In the genomic region with DNA sequence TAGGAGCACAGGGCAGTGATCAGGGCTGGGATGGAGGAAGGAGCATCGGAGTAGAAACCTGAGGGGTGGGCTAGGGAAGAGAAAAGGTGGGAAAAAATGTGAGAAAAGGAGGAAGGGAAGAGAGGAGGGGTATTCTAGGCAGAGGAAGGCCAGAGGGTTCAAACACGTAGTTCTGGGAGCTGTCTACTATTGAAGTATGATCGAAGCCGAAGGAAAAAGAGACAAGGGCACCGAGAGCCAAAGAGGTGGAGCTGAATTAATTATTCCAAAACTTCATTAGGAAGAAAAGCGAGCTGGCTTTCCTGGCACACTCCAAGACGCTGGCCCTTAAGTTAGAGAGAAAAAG, we compare ENCODE assay signal across 11 cellular contexts. TPM values are rescaled to one million over a fixed set of nuclear protein-coding genes. Genes with fewer than 3 reads are reported as not detected.
DNase-seq lines count a peak whose midpoint lies in the region; ATAC-seq lines count a peak whose summit lies in the region.
"Had no signal": no experiment of that assay in that cellular context is flagged by ENCODE, and none has a peak within 500 bp of the region (broad histone marks: within the 10 kb centered on the region; RNA-seq: fewer than 3 reads in every experiment).

No MANE protein-coding gene starts in this region.

- H3K9ac ChIP-seq in subcutaneous abdominal adipose tissue (ENCODE audit: low read length in 5 of 5), result no peak overlapping the region

- H3K9me3 Mint-ChIP-seq in activated T-cell treated with anti-CD3 and anti-CD28 coated beads, Interleukin-2, amount 50 U/mL, for 72 hours, result no peaks in the 10 kb centered on the region
- no peaks in the 10 kb centered on the region for H3K9me3 Mint-ChIP-seq in activated T-helper 1 cell treated with anti-CD3 and anti-CD28 coated beads, Interleukin-12 subunit alpha, Interleukin-12 subunit beta, Interleukin-2, Interleukin-4 antibody, amounts not matched to agents 30 ng/mL and 10 ng/mL and 1 ng/mL, durations not matched to agents 14 hours and 24 hours and 36 hours

- peak overlapping the region; percentile 57 to 70 for H3K4me3 Mint-ChIP-seq in activated T-cell treated with anti-CD3 and anti-CD28 coated beads, Interleukin-2, amount 50 U/mL, for 72 hours
- H3K4me3 Mint-ChIP-seq in activated T-helper 1 cell treated with anti-CD3 and anti-CD28 coated beads, Interleukin-12 subunit alpha, Interleukin-12 subunit beta, Interleukin-2, Interleukin-4 antibody, amounts not matched to agents 30 ng/mL and 10 ng/mL and 1 ng/mL, durations not matched to agents 14 hours and 24 hours and 36 hours, result peak overlapping the region; percentile 50

- H3K27ac ChIP-seq in iPS DF 6.9 (ENCODE audit: low read length) (no peak overlapping the region), subcutaneous abdominal adipose tissue (ENCODE audit: low read depth, low read length) (no peak overlapping the region)

- no peaks in the 10 kb centered on the region for H3K4me1 ChIP-seq in iPS DF 6.9 (ENCODE audit: control insufficient read depth, insufficient read depth, low read length)
- H3K4me1 ChIP-seq in subcutaneous abdominal adipose tissue (ENCODE audit: control insufficient read depth in 5 of 5, insufficient read depth in 5 of 5, low read length in 5 of 5), result peaks cover 0 to 18% (median 15%) of the 10 kb centered on the region in 5 donors
- H3K4me1 ChIP-seq: BE2C had no signal

- intact Hi-C loops in activated T-helper 1 cell treated with anti-CD3 and anti-CD28 coated beads, Interleukin-12 subunit alpha, Interleukin-12 subunit beta, Interleukin-2, Interleukin-4 antibody, amounts not matched to agents 30 ng/mL and 10 ng/mL and 1 ng/mL, durations not matched to agents 14 hours and 24 hours and 36 hours (cut with micrococcal nuclease), result loop anchor here (2.0 kb wide), 1 partner anchor 26 kb away; a partner anchor contains a TSS

- no peak for DNase-seq in activated T-cell treated with anti-CD3 and anti-CD28 coated beads, Interleukin-2, amount 50 U/mL, for 72 hours
- DNase-seq in activated T-cell treated with anti-CD3 and anti-CD28 coated beads, Interleukin-2, amount 50 U/mL, for 1 hour, result no peak
- DNase-seq in activated T-helper 1 cell treated with anti-CD3 and anti-CD28 coated beads, Interleukin-12 subunit alpha, Interleukin-12 subunit beta, Interleukin-2, Interleukin-4 antibody, amounts not matched to agents 30 ng/mL and 10 ng/mL and 1 ng/mL, durations not matched to agents 14 hours and 24 hours and 36 hours (ENCODE audit: low spot score), result no peak
- no peak for DNase-seq in iPS DF 6.9 (ENCODE audit: low read depth, low spot score)
- DNase-seq in KBM-7, result no peak
- no peak for DNase-seq in retina
- DNase-seq: NCI-H1436 treated with DMSO at 0.1 percent for 48 hours had no signal

- peaks cover 25% of the 10 kb centered on the region for H3K4me1 Mint-ChIP-seq in activated T-cell treated with anti-CD3 and anti-CD28 coated beads, Interleukin-2, amount 50 U/mL, for 72 hours (ENCODE audit: low read depth)
- peaks cover 16% of the 10 kb centered on the region for H3K4me1 Mint-ChIP-seq in activated T-helper 1 cell treated with anti-CD3 and anti-CD28 coated beads, Interleukin-12 subunit alpha, Interleukin-12 subunit beta, Interleukin-2, Interleukin-4 antibody, amounts not matched to agents 30 ng/mL and 10 ng/mL and 1 ng/mL, durations not matched to agents 14 hours and 24 hours and 36 hours (ENCODE audit: low read depth)

- H3K9me3 ChIP-seq in iPS DF 6.9 (ENCODE audit: control insufficient read depth, insufficient read depth, low read length) (no peaks in the 10 kb centered on the region), subcutaneous abdominal adipose tissue (ENCODE audit: control insufficient read depth in 5 of 5, low read length in 5 of 5) (peaks cover 0 to 4% (median 0%) of the 10 kb centered on the region in 5 donors)
- H3K9me3 ChIP-seq: BE2C had no signal

- peaks cover 62% of the 10 kb centered on the region for H3K27me3 Mint-ChIP-seq in activated T-cell treated with anti-CD3 and anti-CD28 coated beads, Interleukin-2, amount 50 U/mL, for 72 hours (ENCODE audit: low read depth)
- H3K27me3 Mint-ChIP-seq in activated T-helper 1 cell treated with anti-CD3 and anti-CD28 coated beads, Interleukin-12 subunit alpha, Interleukin-12 subunit beta, Interleukin-2, Interleukin-4 antibody, amounts not matched to agents 30 ng/mL and 10 ng/mL and 1 ng/mL, durations not matched to agents 14 hours and 24 hours and 36 hours (ENCODE audit: insufficient read depth), result peaks cover 53% of the 10 kb centered on the region

- H3K36me3 Mint-ChIP-seq in activated T-cell treated with anti-CD3 and anti-CD28 coated beads, Interleukin-2, amount 50 U/mL, for 72 hours (ENCODE audit: insufficient read depth in 2 of 2), result peaks cover 0 to 8% of the 10 kb centered on the region in 2 donors
- H3K36me3 Mint-ChIP-seq in activated T-helper 1 cell treated with anti-CD3 and anti-CD28 coated beads, Interleukin-12 subunit alpha, Interleukin-12 subunit beta, Interleukin-2, Interleukin-4 antibody, amounts not matched to agents 30 ng/mL and 10 ng/mL and 1 ng/mL, durations not matched to agents 14 hours and 24 hours and 36 hours (ENCODE audit: low read depth), result no peaks in the 10 kb centered on the region

- H3K36me3 ChIP-seq in iPS DF 6.9 (ENCODE audit: control insufficient read depth, insufficient read depth, low read length) (no peaks in the 10 kb centered on the region), subcutaneous abdominal adipose tissue (ENCODE audit: control insufficient read depth in 5 of 5, insufficient read depth in 5 of 5, low read length in 5 of 5) (no peaks in the 10 kb centered on the region)

- in situ Hi-C loops in KBM-7 (cut with MboI; ENCODE audit: low pct_unique_long_range_greater_than_20kb, low sequenced_read_pairs), result no loop called here

- no CpG with 5 or more reads among the region's 7 CpGs for WGBS in iPS DF 6.9 (ENCODE audit: insufficient coverage, insufficient read length)

- H3K4me3 ChIP-seq in iPS DF 6.9 (ENCODE audit: low read length) (peak overlapping the region; percentile 41; the same call in 1 of the 2 replicates), subcutaneous abdominal adipose tissue (ENCODE audit: low read depth in 1 of 5, low read length in 5 of 5) (peak overlapping the region in 4 of 5 donors; percentile 53 to 62 (median 57))

- peaks cover 23% of the 10 kb centered on the region for H3K27me3 ChIP-seq in iPS DF 6.9 (ENCODE audit: control insufficient read depth, insufficient read depth, low read length)
- peaks cover 26 to 55% (median 50%) of the 10 kb centered on the region in 5 donors for H3K27me3 ChIP-seq in subcutaneous abdominal adipose tissue (ENCODE audit: control insufficient read depth in 5 of 5, insufficient read depth in 4 of 5, low read length in 5 of 5)
- H3K27me3 ChIP-seq: BE2C had no signal

- ATAC-seq in activated T-cell treated with anti-CD3 and anti-CD28 coated beads, Interleukin-2, amount 50 U/mL, for 72 hours (replicated peaks in 1 of 2), result no peak
- no peak for ATAC-seq in HG03025 (IDR thresholded peaks at IDR 0.05; ENCODE audit: low FRiP score, unreplicated experiment)

- no peak overlapping the region for H3K27ac Mint-ChIP-seq in activated T-cell treated with anti-CD3 and anti-CD28 coated beads, Interleukin-2, amount 50 U/mL, for 72 hours
- H3K27ac Mint-ChIP-seq in activated T-helper 1 cell treated with anti-CD3 and anti-CD28 coated beads, Interleukin-12 subunit alpha, Interleukin-12 subunit beta, Interleukin-2, Interleukin-4 antibody, amounts not matched to agents 30 ng/mL and 10 ng/mL and 1 ng/mL, durations not matched to agents 14 hours and 24 hours and 36 hours, result peak overlapping the region; percentile 36

RNA-seq across cellular contexts. Expression of a gene that starts 7.8 kb away (rescaled TPM):
- total RNA-seq in activated T-cell treated with anti-CD3 and anti-CD28 coated beads, Interleukin-2, amount 50 U/mL, for 72 hours, result 1 to 10 TPM in 1 of 2 donors, under 1 TPM in 1; 0.72 to 1.1 TPM
- total RNA-seq in activated T-helper 1 cell treated with anti-CD3 and anti-CD28 coated beads, Interleukin-12 subunit alpha, Interleukin-12 subunit beta, Interleukin-2, Interleukin-4 antibody, amounts not matched to agents 30 ng/mL and 10 ng/mL and 1 ng/mL, durations not matched to agents 14 hours and 24 hours and 36 hours, result 1.6 and 2.1 TPM in 2 replicates
- total RNA-seq: urinary bladder had no signal

RNA-seq across cellular contexts. Expression of a gene that starts 8.4 kb away (rescaled TPM):
- not detected for total RNA-seq in activated T-cell treated with anti-CD3 and anti-CD28 coated beads, Interleukin-2, amount 50 U/mL, for 72 hours
- not detected in 2 replicates for total RNA-seq in activated T-helper 1 cell treated with anti-CD3 and anti-CD28 coated beads, Interleukin-12 subunit alpha, Interleukin-12 subunit beta, Interleukin-2, Interleukin-4 antibody, amounts not matched to agents 30 ng/mL and 10 ng/mL and 1 ng/mL, durations not matched to agents 14 hours and 24 hours and 36 hours

RNA-seq across cellular contexts. Expression of a gene that starts 25.9 kb away (rescaled TPM):
- total RNA-seq in activated T-cell treated with anti-CD3 and anti-CD28 coated beads, Interleukin-2, amount 50 U/mL, for 72 hours, result 10 to 100 TPM; 52.4 to 55.8 TPM
- 121 and 127 TPM in 2 replicates for total RNA-seq in activated T-helper 1 cell treated with anti-CD3 and anti-CD28 coated beads, Interleukin-12 subunit alpha, Interleukin-12 subunit beta, Interleukin-2, Interleukin-4 antibody, amounts not matched to agents 30 ng/mL and 10 ng/mL and 1 ng/mL, durations not matched to agents 14 hours and 24 hours and 36 hours

RNA-seq across cellular contexts. Expression of a gene that starts 26.1 kb away (rescaled TPM):
- total RNA-seq in activated T-cell treated with anti-CD3 and anti-CD28 coated beads, Interleukin-2, amount 50 U/mL, for 72 hours, result 1 to 10 TPM; 4.3 to 4.5 TPM
- 3.2 and 3.7 TPM in 2 replicates for total RNA-seq in activated T-helper 1 cell treated with anti-CD3 and anti-CD28 coated beads, Interleukin-12 subunit alpha, Interleukin-12 subunit beta, Interleukin-2, Interleukin-4 antibody, amounts not matched to agents 30 ng/mL and 10 ng/mL and 1 ng/mL, durations not matched to agents 14 hours and 24 hours and 36 hours

RNA-seq across cellular contexts. Expression of a gene that starts 33.4 kb away (rescaled TPM):
- 10 to 100 TPM; 15.3 to 16.0 TPM for total RNA-seq in activated T-cell treated with anti-CD3 and anti-CD28 coated beads, Interleukin-2, amount 50 U/mL, for 72 hours
- total RNA-seq in activated T-helper 1 cell treated with anti-CD3 and anti-CD28 coated beads, Interleukin-12 subunit alpha, Interleukin-12 subunit beta, Interleukin-2, Interleukin-4 antibody, amounts not matched to agents 30 ng/mL and 10 ng/mL and 1 ng/mL, durations not matched to agents 14 hours and 24 hours and 36 hours, result 17.0 and 17.6 TPM in 2 replicates
